In genomic region chr1:84613026-84613425, GRCh38 we compare ENCODE assay signal across 18 cellular contexts.
"Had no signal": no experiment of that assay in that cellular context is flagged by ENCODE, and none has a peak within 500 bp of the region (broad histone marks: within the 10 kb centered on the region; RNA-seq: fewer than 3 reads in every experiment).

No MANE protein-coding gene starts in this region.

- H3K27me3 ChIP-seq: adrenal gland, body of pancreas, pancreas, sigmoid colon, stomach had no signal

- H3K4me1 Mint-ChIP-seq: central memory CD8-positive, alpha-beta T cell had no signal

- FAIRE-seq: frontal cortex, pancreas, urothelium cell line had no signal

- H3K27me3 Mint-ChIP-seq: activated naive CD4-positive, alpha-beta T cell treated with anti-CD3 and anti-CD28 coated beads, Interleukin-2, amount 10 ng/mL, durations not matched to agents 7 days and 5 days had no signal

- H3K27ac ChIP-seq: adrenal gland, body of pancreas, epithelial cell of prostate, pancreas, stomach had no signal

- DNase-seq: activated CD4-positive, alpha-beta T cell treated with anti-CD3 and anti-CD28 coated beads, Interleukin-2, amount 50 U/mL, for 1 hour; activated naive CD4-positive, alpha-beta T cell treated with anti-CD3 and anti-CD28 coated beads, Interleukin-2, amount 10 ng/mL, durations not matched to agents 7 days and 5 days; adrenal gland; body of pancreas; effector memory CD4-positive, alpha-beta T cell; head of caudate nucleus; mesendoderm; pancreas; sigmoid colon; stimulated activated CD4-positive, alpha-beta T cell treated with anti-CD3 and anti-CD28 coated beads, Interleukin-12 subunit alpha, Interleukin-12 subunit beta, amount 100 ng/mL, for 4 hours; stimulated activated CD4-positive, alpha-beta T cell treated with anti-CD3 and anti-CD28 coated beads, Interleukin-2, amount 100 ng/mL, for 24 hours; stomach; T-helper 9 cell had no signal

- H3K4me3 ChIP-seq: adrenal gland, body of pancreas, pancreas, sigmoid colon, stomach had no signal

- H3K4me3 Mint-ChIP-seq: activated naive CD4-positive, alpha-beta T cell treated with anti-CD3 and anti-CD28 coated beads, Interleukin-2, amount 10 ng/mL, durations not matched to agents 7 days and 5 days; central memory CD8-positive, alpha-beta T cell had no signal

- ATAC-seq: activated CD4-positive, CD25-positive, alpha-beta regulatory T cell treated with anti-CD3 and anti-CD28 coated beads, Interleukin-2, amount 50 U/mL, for 24 hours; body of pancreas; pancreas had no signal

- H3K9me3 Mint-ChIP-seq: central memory CD8-positive, alpha-beta T cell had no signal

- H3K36me3 Mint-ChIP-seq: activated naive CD4-positive, alpha-beta T cell treated with anti-CD3 and anti-CD28 coated beads, Interleukin-2, amount 10 ng/mL, durations not matched to agents 7 days and 5 days had no signal

- H3K36me3 ChIP-seq: adrenal gland, pancreas, sigmoid colon, stomach had no signal

- H3K9me3 ChIP-seq: adrenal gland, pancreas had no signal

- H3K4me1 ChIP-seq: adrenal gland, body of pancreas, pancreas had no signal
